8 cellular contexts compared by ENCODE assay signal in the genomic region with DNA sequence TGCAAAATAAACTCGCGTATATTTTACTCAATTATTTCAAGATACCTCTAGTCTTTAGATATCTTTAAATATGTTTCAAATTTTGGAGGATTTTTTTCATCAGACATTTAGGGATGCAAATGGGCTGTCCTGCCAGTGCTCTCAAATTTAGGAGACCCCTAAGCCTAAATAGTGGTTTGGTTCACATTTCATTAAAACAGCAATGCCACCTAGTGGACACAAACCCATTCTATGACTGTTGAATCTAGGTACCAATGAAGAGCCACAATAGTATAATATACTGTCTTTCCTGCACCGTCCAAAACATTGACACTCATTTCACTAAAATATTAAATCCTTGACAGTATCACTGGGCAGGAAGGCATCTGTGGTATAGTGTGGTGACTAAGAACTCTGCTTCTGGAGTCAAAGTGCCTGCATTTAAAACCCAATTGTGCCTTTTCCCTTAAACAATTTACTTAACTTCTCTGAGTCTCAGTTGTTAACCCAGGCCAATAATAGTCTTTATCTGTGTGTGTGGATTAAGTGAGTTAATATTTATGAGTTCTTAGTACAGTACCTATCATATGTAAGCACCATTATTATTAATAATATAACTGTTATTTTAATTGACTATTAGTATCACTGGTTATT.
DNase-seq lines count a peak whose midpoint lies in the region; ATAC-seq and TF ChIP-seq lines count a peak whose summit lies in the region.

No MANE protein-coding gene starts in this region.

- H3K9me3 ChIP-seq in left ventricle myocardium inferior (replicated peaks), result no peaks in the 10 kb centered on the region

- no peaks in the 10 kb centered on the region for H3K4me1 Mint-ChIP-seq in neural crest cell
- no peaks in the 10 kb centered on the region for H3K4me1 Mint-ChIP-seq in stimulated activated memory B cell treated with anti-CD40 and anti-IgM and Interleukin-4, amounts not matched to agents 10 μg/mL and 1 μg/mL and 100 μg/mL, for 72 hours

- peak; percentile 59 for TF ChIP-seq CTCF in left ventricle myocardium inferior (IDR thresholded peaks at IDR 0.05; ENCODE audit: borderline replicate concordance)
- peak; percentile 64 for TF ChIP-seq CTCF in brain microvascular endothelial cell (IDR thresholded peaks at IDR 0.05; ENCODE audit: low read depth, low read length, missing control alignments)
- peak; percentile 76 for TF ChIP-seq CTCF in neural crest cell (conservative IDR thresholded peaks at IDR 0.05)

- H3K27me3 Mint-ChIP-seq in neural crest cell (ENCODE audit: low read depth), result no peaks in the 10 kb centered on the region
- no peaks in the 10 kb centered on the region for H3K27me3 Mint-ChIP-seq in stimulated activated memory B cell treated with anti-CD40 and anti-IgM and Interleukin-4, amounts not matched to agents 10 μg/mL and 1 μg/mL and 100 μg/mL, for 72 hours

- H3K36me3 ChIP-seq in left ventricle myocardium inferior (no peaks in the 10 kb centered on the region), brain microvascular endothelial cell (replicated peaks) (no peaks in the 10 kb centered on the region)

- H3K27me3 ChIP-seq in left ventricle myocardium inferior (ENCODE audit: low read depth) (no peaks in the 10 kb centered on the region), brain microvascular endothelial cell (replicated peaks) (no peaks in the 10 kb centered on the region)

- H3K4me3 Mint-ChIP-seq in neural crest cell, result no peak overlapping the region
- H3K4me3 Mint-ChIP-seq in stimulated activated memory B cell treated with anti-CD40 and anti-IgM and Interleukin-4, amounts not matched to agents 10 μg/mL and 1 μg/mL and 100 μg/mL, for 72 hours, result no peak overlapping the region

- no peak for ATAC-seq in left cardiac atrium
- ATAC-seq in HG02759 (IDR thresholded peaks at IDR 0.05; ENCODE audit: unreplicated experiment), result no peak
- ATAC-seq in stimulated activated memory B cell treated with anti-CD40 and anti-IgM and Interleukin-4, amounts not matched to agents 10 μg/mL and 1 μg/mL and 100 μg/mL, for 72 hours, result no peak

- in situ Hi-C loops in brain microvascular endothelial cell (cut with HindIII; ENCODE audit: low pct_ligation_motif_present, low sequenced_read_pairs), result no loop called here

- DNase-seq in left ventricle myocardium inferior (no peak), left cardiac atrium (no peak), brain microvascular endothelial cell (no peak), neural crest cell (ENCODE audit: low read depth, low spot score) (peak; percentile 17)
- peak; percentile 24 for DNase-seq in Jurkat, Clone E6-1 (ENCODE audit: low read depth, low spot score)
- DNase-seq in activated naive CD4-positive, alpha-beta T cell (lab: John Stamatoyannopoulos, UW), result no peak

- no peaks in the 10 kb centered on the region for H3K9me3 Mint-ChIP-seq in neural crest cell
- H3K9me3 Mint-ChIP-seq in stimulated activated memory B cell treated with anti-CD40 and anti-IgM and Interleukin-4, amounts not matched to agents 10 μg/mL and 1 μg/mL and 100 μg/mL, for 72 hours, result no peaks in the 10 kb centered on the region

- H3K36me3 Mint-ChIP-seq in neural crest cell (ENCODE audit: low read depth), result no peaks in the 10 kb centered on the region
- H3K36me3 Mint-ChIP-seq in stimulated activated memory B cell treated with anti-CD40 and anti-IgM and Interleukin-4, amounts not matched to agents 10 μg/mL and 1 μg/mL and 100 μg/mL, for 72 hours, result no peaks in the 10 kb centered on the region

- no peaks in the 10 kb centered on the region for H3K4me1 ChIP-seq in left ventricle myocardium inferior

- no peak overlapping the region for H3K27ac Mint-ChIP-seq in neural crest cell (ENCODE audit: unreplicated experiment)
- H3K27ac Mint-ChIP-seq in stimulated activated memory B cell treated with anti-CD40 and anti-IgM and Interleukin-4, amounts not matched to agents 10 μg/mL and 1 μg/mL and 100 μg/mL, for 72 hours, result no peak overlapping the region

- intact Hi-C loops in left ventricle myocardium inferior (cut with micrococcal nuclease), result no loop called here
- intact Hi-C loops in left cardiac atrium (cut with DNase I), result loop anchor here in 1 of 2 donors (10.0 kb wide), 1 partner anchor 340 kb away; no protein-coding TSS in a partner anchor

- H3K27ac ChIP-seq in left ventricle myocardium inferior (replicated peaks), result no peak overlapping the region
- no peak overlapping the region for H3K27ac ChIP-seq in brain microvascular endothelial cell

- H3K4me3 ChIP-seq in left ventricle myocardium inferior, result no peak overlapping the region
- no peak overlapping the region for H3K4me3 ChIP-seq in Jurkat, Clone E6-1 (ENCODE audit: low read length)
- no peak overlapping the region for H3K4me3 ChIP-seq in brain microvascular endothelial cell (ENCODE audit: low read depth, low read length)

Comparison
In these comparisons a context has a peak if more than half of its experiments do, and no peak if none do; other contexts are left out.
1. DNase-seq: peak in Jurkat, Clone E6-1 (single experiment) and neural crest cell (single experiment); none in left ventricle myocardium inferior (single experiment), left cardiac atrium (single experiment), brain microvascular endothelial cell (single experiment) and activated naive CD4-positive, alpha-beta T cell (0 of 4).
2. Peak in every context shown above with its lines, with median percentiles within 50 percentile points of each other: CTCF ChIP-seq.